Comparison of ENCODE assay signal across 8 cellular contexts in the genomic region with DNA sequence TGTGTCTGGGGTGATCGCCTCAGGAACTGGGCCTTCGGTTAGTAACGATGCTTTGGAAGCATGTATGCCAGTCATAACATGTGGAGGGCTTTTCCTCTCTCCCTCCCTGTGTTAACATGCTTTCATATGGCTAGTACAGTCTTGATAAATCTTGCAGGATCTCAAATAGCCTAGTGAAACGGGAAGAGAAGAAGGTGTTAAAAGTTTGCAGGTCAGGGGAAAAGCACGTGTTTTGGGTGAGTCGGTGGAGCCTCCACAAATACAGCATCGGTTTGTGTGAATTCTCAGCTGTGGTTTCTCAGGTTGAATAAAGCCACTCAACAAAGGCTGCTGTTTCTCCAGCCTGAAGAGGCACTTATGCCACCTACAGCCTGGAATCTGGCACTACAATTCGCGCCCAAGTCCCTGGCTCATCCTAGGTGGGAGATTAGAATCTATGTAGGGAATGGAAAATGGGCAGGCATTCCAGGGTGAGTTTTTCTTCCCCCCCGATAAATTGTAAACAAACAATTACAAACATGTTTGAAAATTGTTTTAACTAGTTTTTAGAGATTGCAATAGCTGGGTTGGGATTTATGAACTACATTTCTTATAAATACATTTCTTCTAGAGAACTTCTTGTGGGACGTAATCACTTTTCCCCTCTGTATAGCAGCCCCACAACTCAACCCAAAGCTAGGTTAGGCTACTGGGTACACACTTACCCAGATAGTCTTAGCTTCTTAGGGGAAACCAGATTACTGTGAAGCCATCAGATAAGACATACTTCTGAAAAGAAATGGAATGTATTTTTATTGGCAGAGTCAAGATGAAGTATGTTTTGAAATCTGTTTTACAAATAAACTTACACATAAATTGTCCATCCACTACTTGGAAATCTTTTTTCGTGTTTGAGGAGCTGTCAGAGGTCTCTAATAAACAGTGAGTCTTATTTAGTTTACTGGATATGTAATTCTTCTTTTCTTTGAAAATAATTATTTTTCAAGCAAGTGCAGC. TPM values are rescaled to one million over a fixed set of nuclear protein-coding genes. Genes with fewer than 3 reads are reported as not detected.
A peak's percentile ranks its signal among the peaks of the same experiment; 100 is the strongest.
DNase-seq lines count a peak whose midpoint lies in the region; ATAC-seq and TF ChIP-seq lines count a peak whose summit lies in the region.

No MANE protein-coding gene starts in this region.

- no peaks in the 10 kb centered on the region for H3K27me3 ChIP-seq in CD8-positive, alpha-beta T cell (ENCODE audit: insufficient read depth, low read length)
- H3K27me3 ChIP-seq in stomach: peaks cover 0 to 29% (median 19%) of the 10 kb centered on the region in 3 donors

- H3K4me1 Mint-ChIP-seq in CD8-positive, alpha-beta T cell (ENCODE audit: low read depth): peaks cover 7% of the 10 kb centered on the region
- H3K4me1 Mint-ChIP-seq in activated CD4-positive, alpha-beta T cell treated with anti-CD3 and anti-CD28 coated beads, Interleukin-2, amount 10 ng/mL, durations not matched to agents 7 days and 5 days: peaks cover 7% of the 10 kb centered on the region
- peaks cover 5 to 8% of the 10 kb centered on the region in 2 donors for H3K4me1 Mint-ChIP-seq in effector memory CD8-positive, alpha-beta T cell (ENCODE audit: low read depth in 2 of 2)
- peaks cover 4% of the 10 kb centered on the region for H3K4me1 Mint-ChIP-seq in memory B cell

- no peaks in the 10 kb centered on the region for H3K9me3 Mint-ChIP-seq in CD8-positive, alpha-beta T cell
- no peaks in the 10 kb centered on the region for H3K9me3 Mint-ChIP-seq in activated CD4-positive, alpha-beta T cell treated with anti-CD3 and anti-CD28 coated beads, Interleukin-2, amount 10 ng/mL, durations not matched to agents 7 days and 5 days
- no peaks in the 10 kb centered on the region for H3K9me3 Mint-ChIP-seq in effector memory CD8-positive, alpha-beta T cell
- H3K9me3 Mint-ChIP-seq in memory B cell: no peaks in the 10 kb centered on the region

- no peak overlapping the region for H3K4me3 Mint-ChIP-seq in CD8-positive, alpha-beta T cell
- H3K4me3 Mint-ChIP-seq in activated CD4-positive, alpha-beta T cell treated with anti-CD3 and anti-CD28 coated beads, Interleukin-2, amount 10 ng/mL, durations not matched to agents 7 days and 5 days: no peak overlapping the region
- no peak overlapping the region for H3K4me3 Mint-ChIP-seq in effector memory CD8-positive, alpha-beta T cell
- no peak overlapping the region for H3K4me3 Mint-ChIP-seq in memory B cell

- TF ChIP-seq POLR2A in stomach (IDR thresholded peaks at IDR 0.05): no peak

- peak; percentile 16 to 68 (median 47) for DNase-seq in CD8-positive, alpha-beta T cell
- peak; percentile 57 for DNase-seq in NCI-H2227 (lab: John Stamatoyannopoulos, UW; ENCODE audit: unreplicated experiment)
- DNase-seq in activated CD4-positive, alpha-beta T cell treated with anti-CD3 and anti-CD28 coated beads, Interleukin-2, amount 10 ng/mL, durations not matched to agents 7 days and 5 days: peak; percentile 54
- peak; percentile 45 to 54 (median 47) for DNase-seq in effector memory CD8-positive, alpha-beta T cell
- peak in 1 of 2 donors; percentile 27 for DNase-seq in memory B cell (ENCODE audit: low spot score in 2 of 2)
- DNase-seq in stomach: peak; percentile 57

- no peaks in the 10 kb centered on the region for H3K36me3 Mint-ChIP-seq in CD8-positive, alpha-beta T cell
- H3K36me3 Mint-ChIP-seq in activated CD4-positive, alpha-beta T cell treated with anti-CD3 and anti-CD28 coated beads, Interleukin-2, amount 10 ng/mL, durations not matched to agents 7 days and 5 days (ENCODE audit: low read depth): no peaks in the 10 kb centered on the region
- H3K36me3 Mint-ChIP-seq in effector memory CD8-positive, alpha-beta T cell (ENCODE audit: insufficient read depth): peaks cover 6% of the 10 kb centered on the region
- no peaks in the 10 kb centered on the region for H3K36me3 Mint-ChIP-seq in memory B cell

- H3K36me3 ChIP-seq in CD8-positive, alpha-beta T cell (ENCODE audit: insufficient read depth, low read length): no peaks in the 10 kb centered on the region
- no peaks in the 10 kb centered on the region for H3K36me3 ChIP-seq in stomach

- peaks cover 26% of the 10 kb centered on the region for H3K27me3 Mint-ChIP-seq in CD8-positive, alpha-beta T cell (ENCODE audit: low read depth)
- H3K27me3 Mint-ChIP-seq in activated CD4-positive, alpha-beta T cell treated with anti-CD3 and anti-CD28 coated beads, Interleukin-2, amount 10 ng/mL, durations not matched to agents 7 days and 5 days: peaks cover 43% of the 10 kb centered on the region
- H3K27me3 Mint-ChIP-seq in effector memory CD8-positive, alpha-beta T cell: peaks cover 18 to 47% of the 10 kb centered on the region in 2 donors
- H3K27me3 Mint-ChIP-seq in memory B cell: peaks cover 11% of the 10 kb centered on the region

- no peak overlapping the region for H3K27ac Mint-ChIP-seq in CD8-positive, alpha-beta T cell
- no peak overlapping the region for H3K27ac Mint-ChIP-seq in activated CD4-positive, alpha-beta T cell treated with anti-CD3 and anti-CD28 coated beads, Interleukin-2, amount 10 ng/mL, durations not matched to agents 7 days and 5 days
- no peak overlapping the region for H3K27ac Mint-ChIP-seq in effector memory CD8-positive, alpha-beta T cell
- no peak overlapping the region for H3K27ac Mint-ChIP-seq in memory B cell

- CTCF ChIA-PET in CD8-positive, alpha-beta T cell (lab: Charles Lee): interaction anchor here (0.6 to 4.5 kb wide), 29 partner anchors 10 to 1917 kb away, joined by 3 to 45 read pairs (median 5); a partner anchor contains a TSS
- CTCF ChIA-PET in activated CD4-positive, alpha-beta T cell treated with anti-CD3 and anti-CD28 coated beads, Interleukin-2, amount 10 ng/mL, durations not matched to agents 7 days and 5 days (lab: Charles Lee): interaction anchor here (0.6 to 3.7 kb wide), 10 partner anchors 8 to 1954 kb away, joined by 3 to 26 read pairs (median 3); a partner anchor contains a TSS

- intact Hi-C loops in CD8-positive, alpha-beta T cell (cut with DNase I, micrococcal nuclease): loop anchor here (1.0 to 5.0 kb wide), 6 partner anchors 15 to 1916 kb away; no protein-coding TSS in a partner anchor
- intact Hi-C loops in stomach (cut with DNase I; ENCODE audit: low total_unique reads): no loop called here

- no peak overlapping the region for H3K27ac ChIP-seq in CD8-positive, alpha-beta T cell (ENCODE audit: low read depth, low read length)
- no peak overlapping the region for H3K27ac ChIP-seq in stomach

- peak; percentile 75 for TF ChIP-seq CTCF in CD8-positive, alpha-beta T cell (IDR thresholded peaks at IDR 0.05)
- peak in 5 of 7 experiments; percentile 36 to 80 (median 68) for TF ChIP-seq CTCF in stomach (IDR thresholded peaks at IDR 0.05)

- TF ChIP-seq EP300 in stomach (IDR thresholded peaks at IDR 0.05): no peak

- H3K4me3 ChIP-seq in CD8-positive, alpha-beta T cell (ENCODE audit: low read depth, low read length): no peak overlapping the region
- H3K4me3 ChIP-seq in stomach: no peak overlapping the region

- POLR2A ChIA-PET in CD8-positive, alpha-beta T cell (lab: Charles Lee): interaction anchor here (0.6 to 1.7 kb wide), 5 partner anchors 8 to 1093 kb away, joined by 3 to 8 read pairs (median 4); a partner anchor contains a TSS
- POLR2A ChIA-PET in activated CD4-positive, alpha-beta T cell treated with anti-CD3 and anti-CD28 coated beads, Interleukin-2, amount 10 ng/mL, durations not matched to agents 7 days and 5 days (lab: Charles Lee): interaction anchor here (0.6 to 1.0 kb wide), 2 partner anchors 9 to 242 kb away, joined by 3 to 4 read pairs; no protein-coding TSS in a partner anchor

- ATAC-seq in CD8-positive, alpha-beta T cell: peak; percentile 95
- ATAC-seq in GM18909 (IDR thresholded peaks at IDR 0.05; ENCODE audit: poor library complexity, unreplicated experiment) (peak; percentile 97), HG03060 (IDR thresholded peaks at IDR 0.05; ENCODE audit: low read depth, unreplicated experiment) (peak; percentile 96), memory B cell (ENCODE audit: low read depth) (peak; percentile 74)
- ATAC-seq in effector memory CD8-positive, alpha-beta T cell (replicated peaks): peak; percentile 97

- H3K9me3 ChIP-seq in CD8-positive, alpha-beta T cell (ENCODE audit: low read length): no peaks in the 10 kb centered on the region
- H3K9me3 ChIP-seq in stomach: no peaks in the 10 kb centered on the region

- 8 to 16% (median 13%) methylated on average over 12 of the region's 12 CpGs for WGBS in stomach, 5 donors

- peaks cover 4% of the 10 kb centered on the region for H3K4me1 ChIP-seq in CD8-positive, alpha-beta T cell (ENCODE audit: insufficient read depth, low read length)
- H3K4me1 ChIP-seq in stomach: peaks cover 0 to 7% (median 2%) of the 10 kb centered on the region in 4 donors

RNA-seq across cellular contexts. Expression of a gene that starts 8.3 kb away (rescaled TPM):
- 10 to 100 TPM; 20.7 to 23.7 TPM for total RNA-seq in CD8-positive, alpha-beta T cell
- 10 to 100 TPM; 78.7 to 90.1 TPM for total RNA-seq in activated CD4-positive, alpha-beta T cell treated with anti-CD3 and anti-CD28 coated beads, Interleukin-2, amount 10 ng/mL, durations not matched to agents 7 days and 5 days
- total RNA-seq in stomach: 10 to 100 TPM in 4 of 5 donors, 1 to 10 TPM in 1; 1.2 to 80.5 (median 34.2) TPM
- 10 to 100 TPM; 59.9 to 80.2 (median 72.0) TPM for polyA plus RNA-seq in stomach

RNA-seq across cellular contexts. Expression of a gene that starts 17.3 kb away (rescaled TPM):
- total RNA-seq in CD8-positive, alpha-beta T cell: 1 to 10 TPM; 4.5 to 5.2 TPM
- total RNA-seq in activated CD4-positive, alpha-beta T cell treated with anti-CD3 and anti-CD28 coated beads, Interleukin-2, amount 10 ng/mL, durations not matched to agents 7 days and 5 days: 1 to 10 TPM; 5.5 to 5.8 TPM
- 1 to 10 TPM in 2 of 5 donors, under 1 TPM in 1, not detected in 2; 0.29 to 1.5 (median 1.3) TPM for total RNA-seq in stomach
- polyA plus RNA-seq in stomach: 10 to 100 TPM in 1 of 3 donors, 1 to 10 TPM in 2; 5.3 to 11.6 (median 7.6) TPM
